In genomic region chr1:16540451-16540893, GRCh38 we compare ENCODE assay signal across 1 cellular context. TPM values are rescaled to one million over a fixed set of nuclear protein-coding genes. Genes with fewer than 3 reads are reported as not detected.
"Had no signal": no experiment of that assay in that cellular context is flagged by ENCODE, and none has a peak within 500 bp of the region (broad histone marks: within the 10 kb centered on the region; RNA-seq: fewer than 3 reads in every experiment).

No MANE protein-coding gene starts in this region.

RNA-seq across cellular contexts. Expression of gene RNU1-1, which starts 26.4 kb away (rescaled TPM):
- total RNA-seq: osteoblast had no signal
